In genomic region chr19:47757617-47758432, GRCh38 we compare ENCODE assay signal across 33 cellular contexts. TPM values are rescaled to one million over a fixed set of nuclear protein-coding genes. Genes with fewer than 3 reads are reported as not detected.
DNase-seq lines count a peak whose midpoint lies in the region; ATAC-seq and TF ChIP-seq lines count a peak whose summit lies in the region.
"Had no signal": no experiment of that assay in that cellular context is flagged by ENCODE, and none has a peak within 500 bp of the region (broad histone marks: within the 10 kb centered on the region; RNA-seq: fewer than 3 reads in every experiment).

No MANE protein-coding gene starts in this region.

- no peaks in the 10 kb centered on the region for H3K9me2 ChIP-seq in GM23248 (ENCODE audit: insufficient read depth)

- H3K4me2 ChIP-seq in GM23248 (ENCODE audit: unreplicated experiment), result no peak overlapping the region

- peak overlapping the region; percentile 56 for H3K27ac Mint-ChIP-seq in activated naive CD8-positive, alpha-beta T cell treated with anti-CD3 and anti-CD28 coated beads, Interleukin-2, amount 10 ng/mL, durations not matched to agents 7 days and 5 days
- H3K27ac Mint-ChIP-seq in activated naive CD8-positive, alpha-beta T cell treated with anti-CD3 and anti-CD28 coated beads, Interleukin-2, amount 50 U/mL, for 24 hours, result no peak overlapping the region
- H3K27ac Mint-ChIP-seq in T-helper 17 cell (peak overlapping the region; percentile 80), type B pancreatic cell (peak overlapping the region; percentile 55)
- H3K27ac Mint-ChIP-seq: activated CD4-positive, alpha-beta memory T cell treated with anti-CD3 and anti-CD28 coated beads, Interleukin-2, amount 10 ng/mL, durations not matched to agents 7 days and 5 days; activated naive CD8-positive, alpha-beta T cell treated with anti-CD3 and anti-CD28 coated beads for 36 hours; activated T-helper 17 cell treated with anti-CD3 and anti-CD28 coated beads, Interleukin-2, amount 50 U/mL, for 72 hours; CD8-positive, alpha-beta T cell had no signal

- H3K4me3 ChIP-seq in GM23248, result no peak overlapping the region
- H3K4me3 ChIP-seq: dorsolateral prefrontal cortex, lung, SK-N-MC, suprapubic skin had no signal

- POLR2A ChIA-PET in activated naive CD8-positive, alpha-beta T cell treated with anti-CD3 and anti-CD28 coated beads, Interleukin-2, amount 10 ng/mL, durations not matched to agents 7 days and 5 days (lab: Charles Lee), result no interaction called here

- no peak for DNase-seq in activated naive CD8-positive, alpha-beta T cell treated with anti-CD3 and anti-CD28 coated beads, Interleukin-2, amount 10 ng/mL, durations not matched to agents 7 days and 5 days
- no peak for DNase-seq in activated naive CD8-positive, alpha-beta T cell treated with anti-CD3 and anti-CD28 coated beads, Interleukin-2, amount 50 U/mL, for 24 hours
- DNase-seq in T-helper 17 cell (no peak), left colon (no peak), type B pancreatic cell (ENCODE audit: extremely low spot score, unreplicated experiment) (no peak), GM23248 (no peak), cerebellum (ENCODE audit: low spot score) (no peak)
- no peak for DNase-seq in activated CD8-positive, alpha-beta memory T cell treated with anti-CD3 and anti-CD28 coated beads, Interleukin-2, amount 50 U/mL, for 48 hours
- DNase-seq: activated CD4-positive, alpha-beta memory T cell treated with anti-CD3 and anti-CD28 coated beads, Interleukin-2, amount 10 ng/mL, durations not matched to agents 7 days and 5 days; activated CD4-positive, alpha-beta T cell treated with anti-CD3 and anti-CD28 coated beads for 1 hour; activated naive CD8-positive, alpha-beta T cell treated with anti-CD3 and anti-CD28 coated beads for 36 hours; AML-193; CD8-positive, alpha-beta T cell; central memory CD4-positive, alpha-beta T cell; dorsolateral prefrontal cortex; H9; kidney; NCI-H1417 treated with DMSO at 0.1 percent for 48 hours; NCI-H2081 treated with DMSO at 0.1 percent for 48 hours; NCI-H774; stimulated activated CD4-positive, alpha-beta T cell treated with anti-CD3 and anti-CD28 coated beads, Interleukin-4, amount 100 ng/mL, for 24 hours; stimulated activated naive B cell treated with anti-CD40 and anti-IgM and Interleukin-4, amounts not matched to agents 10 μg/mL and 1 μg/mL and 100 μg/mL, for 72 hours; T-helper 2 cell had no signal

- no peaks in the 10 kb centered on the region for H4K20me1 ChIP-seq in GM23248 (ENCODE audit: insufficient read depth)

- peaks cover 30% of the 10 kb centered on the region for H3K36me3 Mint-ChIP-seq in activated naive CD8-positive, alpha-beta T cell treated with anti-CD3 and anti-CD28 coated beads, Interleukin-2, amount 10 ng/mL, durations not matched to agents 7 days and 5 days
- peaks cover 43% of the 10 kb centered on the region for H3K36me3 Mint-ChIP-seq in activated naive CD8-positive, alpha-beta T cell treated with anti-CD3 and anti-CD28 coated beads, Interleukin-2, amount 50 U/mL, for 24 hours (ENCODE audit: low read depth)
- peaks cover 11% of the 10 kb centered on the region for H3K36me3 Mint-ChIP-seq in T-helper 17 cell (ENCODE audit: low read depth)
- H3K36me3 Mint-ChIP-seq in type B pancreatic cell, result peaks cover 28% of the 10 kb centered on the region

- intact Hi-C loops in left colon (cut with DNase I, micrococcal nuclease), result no loop called here

- no peaks in the 10 kb centered on the region for H3K4me1 ChIP-seq in GM23248 (ENCODE audit: insufficient read depth)
- H3K4me1 ChIP-seq: suprapubic skin had no signal

- peaks cover 6% of the 10 kb centered on the region; the same call in 1 of the 2 replicates for H3F3A ChIP-seq in GM23248 (ENCODE audit: insufficient read depth)

- H3K27ac ChIP-seq in GM23248, result no peak overlapping the region
- H3K27ac ChIP-seq: dorsolateral prefrontal cortex, SK-N-MC, suprapubic skin had no signal

- H3K9me3 ChIP-seq in T-helper 17 cell (ENCODE audit: control insufficient read depth, low read length, poor library complexity, severe bottlenecking), result no peaks in the 10 kb centered on the region
- no peaks in the 10 kb centered on the region for H3K9me3 ChIP-seq in GM23248 (ENCODE audit: low read depth)
- H3K9me3 ChIP-seq: suprapubic skin had no signal

- H3K79me2 ChIP-seq in GM23248 (ENCODE audit: insufficient read depth), result no peaks in the 10 kb centered on the region

- H2AFZ ChIP-seq in GM23248, result no peak overlapping the region

- H3K4me3 Mint-ChIP-seq in activated naive CD8-positive, alpha-beta T cell treated with anti-CD3 and anti-CD28 coated beads, Interleukin-2, amount 10 ng/mL, durations not matched to agents 7 days and 5 days, result no peak overlapping the region
- no peak overlapping the region for H3K4me3 Mint-ChIP-seq in activated naive CD8-positive, alpha-beta T cell treated with anti-CD3 and anti-CD28 coated beads, Interleukin-2, amount 50 U/mL, for 24 hours
- peak overlapping the region; percentile 10 for H3K4me3 Mint-ChIP-seq in T-helper 17 cell
- no peak overlapping the region for H3K4me3 Mint-ChIP-seq in type B pancreatic cell
- H3K4me3 Mint-ChIP-seq: activated CD4-positive, alpha-beta memory T cell treated with anti-CD3 and anti-CD28 coated beads, Interleukin-2, amount 10 ng/mL, durations not matched to agents 7 days and 5 days; activated naive CD8-positive, alpha-beta T cell treated with anti-CD3 and anti-CD28 coated beads for 36 hours; activated T-helper 17 cell treated with anti-CD3 and anti-CD28 coated beads, Interleukin-2, amount 50 U/mL, for 72 hours; CD8-positive, alpha-beta T cell; H9; stimulated activated naive B cell treated with anti-CD40 and anti-IgM and Interleukin-4, amounts not matched to agents 10 μg/mL and 1 μg/mL and 100 μg/mL, for 72 hours had no signal

- H3K27me3 ChIP-seq in GM23248 (replicated peaks; ENCODE audit: insufficient read depth), result no peaks in the 10 kb centered on the region
- H3K27me3 ChIP-seq: dorsolateral prefrontal cortex, suprapubic skin had no signal

- 84% methylated on average over 14 of the region's 14 CpGs for WGBS in GM23248 (ENCODE audit: low coverage in 1 of 2, low lambda C conversion rate in 2 of 2, missing lambda C conversion rate in 2 of 2), 2 experiments

- peaks cover 24% of the 10 kb centered on the region; the same call in 1 of the 2 replicates for H3K36me3 ChIP-seq in GM23248 (ENCODE audit: low read depth)

- TF ChIP-seq CTCF in type B pancreatic cell (conservative IDR thresholded peaks at IDR 0.05), result no peak

- no peak overlapping the region for H3K9ac ChIP-seq in GM23248

- in situ Hi-C loops in GM23248 (cut with MboI), result no loop called here

- H3K4me1 Mint-ChIP-seq in activated naive CD8-positive, alpha-beta T cell treated with anti-CD3 and anti-CD28 coated beads, Interleukin-2, amount 10 ng/mL, durations not matched to agents 7 days and 5 days, result peaks cover 14% of the 10 kb centered on the region
- no peaks in the 10 kb centered on the region for H3K4me1 Mint-ChIP-seq in activated naive CD8-positive, alpha-beta T cell treated with anti-CD3 and anti-CD28 coated beads, Interleukin-2, amount 50 U/mL, for 24 hours
- H3K4me1 Mint-ChIP-seq in T-helper 17 cell (peaks cover 7% of the 10 kb centered on the region), type B pancreatic cell (ENCODE audit: unreplicated experiment) (no peaks in the 10 kb centered on the region)
- H3K4me1 Mint-ChIP-seq: activated CD4-positive, alpha-beta memory T cell treated with anti-CD3 and anti-CD28 coated beads, Interleukin-2, amount 10 ng/mL, durations not matched to agents 7 days and 5 days; activated T-helper 17 cell treated with anti-CD3 and anti-CD28 coated beads, Interleukin-2, amount 50 U/mL, for 72 hours; H9 had no signal

- no peaks in the 10 kb centered on the region for H3K9me3 Mint-ChIP-seq in activated naive CD8-positive, alpha-beta T cell treated with anti-CD3 and anti-CD28 coated beads, Interleukin-2, amount 10 ng/mL, durations not matched to agents 7 days and 5 days
- no peaks in the 10 kb centered on the region for H3K9me3 Mint-ChIP-seq in activated naive CD8-positive, alpha-beta T cell treated with anti-CD3 and anti-CD28 coated beads, Interleukin-2, amount 50 U/mL, for 24 hours
- no peaks in the 10 kb centered on the region for H3K9me3 Mint-ChIP-seq in type B pancreatic cell
- H3K9me3 Mint-ChIP-seq: activated CD4-positive, alpha-beta memory T cell treated with anti-CD3 and anti-CD28 coated beads, Interleukin-2, amount 10 ng/mL, durations not matched to agents 7 days and 5 days; activated naive CD8-positive, alpha-beta T cell treated with anti-CD3 and anti-CD28 coated beads for 36 hours; activated T-helper 17 cell treated with anti-CD3 and anti-CD28 coated beads, Interleukin-2, amount 50 U/mL, for 72 hours; CD8-positive, alpha-beta T cell had no signal

- ATAC-seq in activated naive CD8-positive, alpha-beta T cell treated with anti-CD3 and anti-CD28 coated beads, Interleukin-2, amount 10 ng/mL, durations not matched to agents 7 days and 5 days (ENCODE audit: low read depth), result no peak
- no peak for ATAC-seq in activated naive CD8-positive, alpha-beta T cell treated with anti-CD3 and anti-CD28 coated beads, Interleukin-2, amount 50 U/mL, for 24 hours
- ATAC-seq in T-helper 17 cell, result no peak
- ATAC-seq in left colon, result peak; percentile 76
- ATAC-seq: activated T-helper 17 cell treated with anti-CD3 and anti-CD28 coated beads, Interleukin-2, amount 50 U/mL, for 72 hours; CD8-positive, alpha-beta T cell; stimulated activated naive B cell treated with anti-CD40 and anti-IgM and Interleukin-4, amounts not matched to agents 10 μg/mL and 1 μg/mL and 100 μg/mL, for 72 hours had no signal

- H3K27me3 Mint-ChIP-seq in activated naive CD8-positive, alpha-beta T cell treated with anti-CD3 and anti-CD28 coated beads, Interleukin-2, amount 10 ng/mL, durations not matched to agents 7 days and 5 days, result no peaks in the 10 kb centered on the region
- H3K27me3 Mint-ChIP-seq in activated naive CD8-positive, alpha-beta T cell treated with anti-CD3 and anti-CD28 coated beads, Interleukin-2, amount 50 U/mL, for 24 hours, result no peaks in the 10 kb centered on the region
- no peaks in the 10 kb centered on the region for H3K27me3 Mint-ChIP-seq in T-helper 17 cell
- H3K27me3 Mint-ChIP-seq in type B pancreatic cell, result no peaks in the 10 kb centered on the region
- H3K27me3 Mint-ChIP-seq: activated CD4-positive, alpha-beta memory T cell treated with anti-CD3 and anti-CD28 coated beads, Interleukin-2, amount 10 ng/mL, durations not matched to agents 7 days and 5 days; activated naive CD8-positive, alpha-beta T cell treated with anti-CD3 and anti-CD28 coated beads for 36 hours; activated T-helper 17 cell treated with anti-CD3 and anti-CD28 coated beads, Interleukin-2, amount 50 U/mL, for 72 hours; stimulated activated naive B cell treated with anti-CD40 and anti-IgM and Interleukin-4, amounts not matched to agents 10 μg/mL and 1 μg/mL and 100 μg/mL, for 72 hours had no signal

RNA-seq across cellular contexts. Expression of gene NOP53, which starts 12.5 kb away (rescaled TPM):
- 100 to 1,000 TPM; 434 to 469 TPM for total RNA-seq in activated naive CD8-positive, alpha-beta T cell treated with anti-CD3 and anti-CD28 coated beads, Interleukin-2, amount 10 ng/mL, durations not matched to agents 7 days and 5 days
- total RNA-seq in T-helper 17 cell, result 100 to 1,000 TPM; 742 to 873 TPM
- total RNA-seq in left colon, result 100 to 1,000 TPM; 260 to 285 TPM
- 274 and 291 TPM in 2 replicates for total RNA-seq in type B pancreatic cell (ENCODE audit: low replicate concordance)
- 58.3 and 62.8 TPM in 2 replicates for total RNA-seq in GM23248 (2014; rRNA removed; shearing (Covaris generic))
- 39.8 and 40.7 TPM in 2 replicates for polyA plus RNA-seq in GM23248 (2016; fragmentation: Nextera tagmentation; extraction: Ambion mirVana)
- total RNA-seq in cerebellum, result 30.8 TPM

RNA-seq across cellular contexts. Expression of gene SELENOW, which starts 20.7 kb away (rescaled TPM):
- total RNA-seq in activated naive CD8-positive, alpha-beta T cell treated with anti-CD3 and anti-CD28 coated beads, Interleukin-2, amount 10 ng/mL, durations not matched to agents 7 days and 5 days, result 100 to 1,000 TPM; 116 to 120 TPM
- 100 to 1,000 TPM in 1 of 2 donors, 10 to 100 TPM in 1; 89.5 to 101 TPM for total RNA-seq in T-helper 17 cell
- total RNA-seq in left colon, result 100 to 1,000 TPM; 274 to 323 TPM
- 109 and 117 TPM in 2 replicates for total RNA-seq in type B pancreatic cell (ENCODE audit: low replicate concordance)
- 436 and 571 TPM in 2 replicates for total RNA-seq in GM23248 (2014; rRNA removed; shearing (Covaris generic))
- 558 and 561 TPM in 2 replicates for polyA plus RNA-seq in GM23248 (2016; fragmentation: Nextera tagmentation; extraction: Ambion mirVana)
- total RNA-seq in cerebellum, result 151 TPM

RNA-seq across cellular contexts. Expression of gene EHD2, which starts 44.6 kb away (rescaled TPM):
- total RNA-seq in activated naive CD8-positive, alpha-beta T cell treated with anti-CD3 and anti-CD28 coated beads, Interleukin-2, amount 10 ng/mL, durations not matched to agents 7 days and 5 days, result under 1 TPM; 0.22 to 0.23 TPM
- under 1 TPM in 1 of 2 donors, not detected in 1; 0.70 TPM for total RNA-seq in T-helper 17 cell
- 10 to 100 TPM in 1 of 2 donors, 1 to 10 TPM in 1; 9.6 to 29.6 TPM for total RNA-seq in left colon
- total RNA-seq in type B pancreatic cell (ENCODE audit: low replicate concordance), result 10.3 and 21.0 TPM in 2 replicates
- 163 and 169 TPM in 2 replicates for total RNA-seq in GM23248 (2014; rRNA removed; shearing (Covaris generic))
- 498 and 517 TPM in 2 replicates for polyA plus RNA-seq in GM23248 (2016; fragmentation: Nextera tagmentation; extraction: Ambion mirVana)
- total RNA-seq in cerebellum, result 3.5 TPM
- total RNA-seq: activated CD4-positive, alpha-beta memory T cell treated with anti-CD3 and anti-CD28 coated beads, Interleukin-2, amount 10 ng/mL, durations not matched to agents 7 days and 5 days had no signal

RNA-seq across cellular contexts. Expression of gene TPRX1, which starts 46.5 kb away (rescaled TPM):
- total RNA-seq in activated naive CD8-positive, alpha-beta T cell treated with anti-CD3 and anti-CD28 coated beads, Interleukin-2, amount 10 ng/mL, durations not matched to agents 7 days and 5 days, result not detected
- total RNA-seq in T-helper 17 cell (not detected), left colon (not detected), type B pancreatic cell (ENCODE audit: low replicate concordance) (not detected in 2 replicates), cerebellum (not detected)
- total RNA-seq in GM23248 (2014; rRNA removed; shearing (Covaris generic)), result not detected in 2 replicates
- polyA plus RNA-seq in GM23248 (2016; fragmentation: Nextera tagmentation; extraction: Ambion mirVana), result not detected in 2 replicates
- total RNA-seq: A172; activated CD4-positive, alpha-beta memory T cell treated with anti-CD3 and anti-CD28 coated beads, Interleukin-2, amount 10 ng/mL, durations not matched to agents 7 days and 5 days; activated naive CD8-positive, alpha-beta T cell treated with anti-CD3 and anti-CD28 coated beads for 36 hours; activated T-helper 17 cell treated with anti-CD3 and anti-CD28 coated beads, Interleukin-2, amount 50 U/mL, for 72 hours; astrocyte; CD8-positive, alpha-beta T cell; dorsolateral prefrontal cortex; glomerular endothelial cell; H9; kidney; lung; posterior vena cava; sciatic nerve; suprapubic skin; urinary bladder had no signal
- polyA plus RNA-seq: lung, urinary bladder had no signal
